ENCODE assay signal across 24 cellular contexts in the genomic region with DNA sequence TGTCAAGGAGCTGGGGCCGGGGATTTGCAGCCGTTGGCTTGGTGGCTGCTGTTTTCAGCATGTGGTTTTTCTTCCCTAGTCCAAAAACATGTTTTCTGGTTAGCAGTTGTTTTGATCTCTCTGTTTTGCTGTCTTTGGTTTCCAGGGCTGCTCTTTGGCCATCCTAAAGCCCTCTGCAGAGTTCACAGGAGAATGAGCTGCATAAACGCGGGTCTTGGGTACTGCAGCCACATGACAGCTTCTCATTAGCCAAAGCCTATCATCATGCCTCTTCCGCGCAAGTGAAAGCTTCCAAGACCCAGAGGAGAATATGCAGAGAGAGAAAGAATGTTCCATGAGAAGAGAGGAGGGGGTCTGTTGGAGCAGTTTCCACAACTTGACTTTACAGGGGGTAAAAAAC.
"Had no signal": no experiment of that assay in that cellular context is flagged by ENCODE, and none has a peak within 500 bp of the region (broad histone marks: within the 10 kb centered on the region; RNA-seq: fewer than 3 reads in every experiment).

No MANE protein-coding gene starts in this region.

- H3K9me3 ChIP-seq: ascending aorta, body of pancreas, breast epithelium, MG63, SJSA1, SK-N-SH had no signal

- H3K4me2 ChIP-seq: SK-N-SH had no signal

- H3K27me3 ChIP-seq: ascending aorta, body of pancreas, breast epithelium, MG63, SJSA1 had no signal

- H3K9ac ChIP-seq: SK-N-SH had no signal

- H3K27ac ChIP-seq: ascending aorta, body of pancreas, SJSA1 had no signal

- H3K4me3 ChIP-seq: ascending aorta, body of pancreas, breast epithelium, MG63, SJSA1 had no signal

- H3K4me1 ChIP-seq: breast epithelium had no signal

- H3K36me3 ChIP-seq: ascending aorta, breast epithelium, MG63, SJSA1 had no signal

- DNase-seq: activated CD4-positive, alpha-beta T cell treated with anti-CD3 and anti-CD28 coated beads, Interleukin-2, amount 10 ng/mL, durations not matched to agents 24 days and 14 days; activated CD4-positive, alpha-beta T cell treated with anti-CD3 and anti-CD28 coated beads, Interleukin-2, amount 50 U/mL, for 48 hours; activated CD8-positive, alpha-beta T cell treated with anti-CD3 and anti-CD28 coated beads, Interleukin-2, amount 10 ng/mL, durations not matched to agents 7 days and 5 days; activated gamma-delta T cell; activated naive CD4-positive, alpha-beta T cell treated with Interleukin-2 at 50 U/mL for 16 hours; activated naive CD8-positive, alpha-beta T cell treated with anti-CD3 and anti-CD28 coated beads, Interleukin-2, amount 10 ng/mL, durations not matched to agents 7 days and 5 days; activated T-cell treated with anti-CD3 and anti-CD28 coated beads, Interleukin-2, amount 50 U/mL, for 24 hours; body of pancreas; Kasumi-1; KG1; NCI-H1092; NCI-H1436 treated with DMSO at 0.1 percent for 48 hours; NCI-H1694 treated with DMSO at 0.1 percent for 48 hours; NCI-H2029; NCI-H526; NCI-H774; RPMI8226; SHP77 treated with DMSO at 0.1 percent for 48 hours; SK-N-SH had no signal

- ATAC-seq: activated CD8-positive, alpha-beta T cell treated with anti-CD3 and anti-CD28 coated beads, Interleukin-2, amount 10 ng/mL, durations not matched to agents 7 days and 5 days; body of pancreas; Panc1 had no signal
